In the genomic region with DNA sequence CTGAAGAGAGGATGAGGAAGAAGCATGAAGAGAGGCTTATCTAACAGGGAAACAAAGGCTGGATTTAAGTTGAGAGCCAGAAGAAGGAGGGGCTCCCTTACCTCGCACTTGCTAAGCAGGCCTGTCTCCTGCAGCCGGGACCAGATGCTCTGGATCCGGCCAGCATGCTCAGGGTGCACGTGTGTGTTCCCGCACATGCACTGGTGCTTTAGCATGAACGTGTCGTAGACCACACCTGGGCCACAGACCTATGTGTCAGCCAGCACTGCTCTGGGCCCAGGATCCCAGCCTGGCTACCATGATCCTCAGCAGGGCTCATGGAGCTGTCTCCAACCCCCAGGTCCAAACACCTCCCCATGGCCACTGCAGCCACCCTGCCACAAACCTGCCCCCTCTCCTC, we compare ENCODE assay signal across 17 cellular contexts. TPM values are rescaled to one million over a fixed set of nuclear protein-coding genes. Genes with fewer than 3 reads are reported as not detected.
DNase-seq lines count a peak whose midpoint lies in the region; ATAC-seq, FAIRE-seq and TF ChIP-seq lines count a peak whose summit lies in the region.
"Had no signal": no experiment of that assay in that cellular context is flagged by ENCODE, and none has a peak within 500 bp of the region (broad histone marks: within the 10 kb centered on the region; RNA-seq: fewer than 3 reads in every experiment).

No MANE protein-coding gene starts in this region.

- peaks cover 21% of the 10 kb centered on the region for H3K4me1 ChIP-seq in IMR-90 (ENCODE audit: control insufficient read depth, insufficient read depth, low read length)
- H3K4me1 ChIP-seq in small intestine (ENCODE audit: control insufficient read depth in 2 of 2, insufficient read depth in 1 of 2, low read depth in 1 of 2, low read length in 1 of 2): no peaks in the 10 kb centered on the region

- no peak overlapping the region for H2BK15ac ChIP-seq in IMR-90 (ENCODE audit: low read depth, low read length)

- no peak for FAIRE-seq in small intestine (lab: Jason Lieb, UNC)
- FAIRE-seq: GM12878 had no signal

- no peak overlapping the region for H3K9ac ChIP-seq in IMR-90 (ENCODE audit: low read depth, low read length)

- H3K4me1 Mint-ChIP-seq in progenitor cell of endocrine pancreas (ENCODE audit: low read depth): peaks cover 3% of the 10 kb centered on the region

- H3K4me3 ChIP-seq in IMR-90 (ENCODE audit: insufficient read depth, low read depth, low read length) (no peak overlapping the region), small intestine (ENCODE audit: low read depth in 1 of 2, low read length in 2 of 2) (no peak overlapping the region)
- H3K4me3 ChIP-seq: GM12878, SJSA1 had no signal

- no peak overlapping the region for H3K4me3 Mint-ChIP-seq in progenitor cell of endocrine pancreas (ENCODE audit: low read depth)
- H3K4me3 Mint-ChIP-seq: CD8-positive, alpha-beta memory T cell had no signal

- H2AK9ac ChIP-seq in IMR-90 (replicated peaks; ENCODE audit: low read depth, low read length, poor library complexity): no peak overlapping the region

- WGBS in IMR-90 (ENCODE audit: extremely low coverage in 2 of 2, insufficient read length in 1 of 2), 2 experiments: 95% methylated on average over 7 of the region's 7 CpGs; no CpG with 5 or more reads in 1 of the 2 experiments
- 89 to 90% (median 89%) methylated on average over 7 of the region's 7 CpGs for WGBS in small intestine, 3 donors

- dilution Hi-C loops in IMR-90 (cut with HindIII; ENCODE audit: low sequenced_read_pairs, unreplicated experiment): no loop called here

- H3K27me3 ChIP-seq in IMR-90 (ENCODE audit: control insufficient read depth, insufficient read depth, low read length): no peaks in the 10 kb centered on the region
- H3K27me3 ChIP-seq in small intestine (ENCODE audit: control insufficient read depth in 2 of 2, insufficient read depth in 2 of 2, low read length in 2 of 2): no peaks in the 10 kb centered on the region
- H3K27me3 ChIP-seq: SJSA1 had no signal

- H2BK20ac ChIP-seq in IMR-90 (ENCODE audit: low read depth, low read length): no peak overlapping the region

- no peak overlapping the region for H3K4me2 ChIP-seq in IMR-90 (ENCODE audit: low read depth, low read length)

- H3K9me3 Mint-ChIP-seq in progenitor cell of endocrine pancreas (ENCODE audit: low read depth): no peaks in the 10 kb centered on the region
- H3K9me3 Mint-ChIP-seq: CD8-positive, alpha-beta memory T cell had no signal

- peaks cover 41% of the 10 kb centered on the region for H3K36me3 ChIP-seq in IMR-90 (ENCODE audit: control insufficient read depth, insufficient read depth, low read length)
- peaks cover 3% of the 10 kb centered on the region in 2 donors for H3K36me3 ChIP-seq in small intestine (ENCODE audit: control insufficient read depth in 2 of 2, insufficient read depth in 2 of 2, low read length in 2 of 2)

- no peak overlapping the region; the same call in 1 of the 2 replicates for H3K27ac ChIP-seq in IMR-90 (ENCODE audit: insufficient read depth, low read length)
- H3K27ac ChIP-seq in VCaP: 0 out of 2 replicates have a peak overlapping the region, but pooled peaks have one; percentile 5
- no peak overlapping the region for H3K27ac ChIP-seq in small intestine (ENCODE audit: low read depth in 1 of 2, low read length in 1 of 2)
- H3K27ac ChIP-seq: SJSA1 had no signal

- H4K8ac ChIP-seq in IMR-90 (ENCODE audit: low read depth in 2 of 2, low read length in 2 of 2): 0 out of 4 replicates have a peak overlapping the region, but pooled peaks of 1 of the 2 experiments have one; percentile 1

- no peak overlapping the region for H3K23ac ChIP-seq in IMR-90 (ENCODE audit: low read depth, low read length)

- DNase-seq in IMR-90 (no peak), islet precursor cell (peak; percentile 56), progenitor cell of endocrine pancreas (ENCODE audit: low spot score, unreplicated experiment) (no peak), omental fat pad (ENCODE audit: low spot score) (no peak), small intestine (no peak)
- DNase-seq: C1 segment of cervical spinal cord; CD8-positive, alpha-beta memory T cell; KG1; MV-4-11; NCI-H1417 treated with DMSO at 0.1 percent for 48 hours; NCI-H187 treated with DMSO at 0.1 percent for 48 hours; NCI-H524 treated with DMSO at 0.1 percent for 48 hours had no signal

- no peak for TF ChIP-seq POLR2A in IMR-90 (IDR thresholded peaks at IDR 0.05; ENCODE audit: low read depth, low read length)

- peaks cover 19 to 81% of the 10 kb centered on the region in 2 experiments for H3K79me1 ChIP-seq in IMR-90 (ENCODE audit: low read depth in 1 of 2, low read length in 2 of 2)

- POLR2A ChIA-PET in IMR-90 (lab: Charles Lee; ENCODE audit: unreplicated experiment): no interaction called here

- no peak for ATAC-seq in IMR-90 (ENCODE audit: low read depth)
- ATAC-seq in GM18867 (IDR thresholded peaks at IDR 0.05; ENCODE audit: unreplicated experiment): no peak
- ATAC-seq in omental fat pad (ENCODE audit: low FRiP score): no peak
- ATAC-seq: PC-3 had no signal

- no TSS peak for BruUV-seq in IMR-90 (replicated peaks; lab: Mats Ljungman, UMichigan)

- H2BK120ac ChIP-seq in IMR-90 (ENCODE audit: low read depth, low read length): no peak overlapping the region

- H4K91ac ChIP-seq in IMR-90 (ENCODE audit: insufficient read depth, low read depth, low read length): peak overlapping the region; percentile 26; the same call in 1 of the 2 replicates

- peak overlapping the region; percentile 5; the same call in 1 of the 2 replicates for H2AK5ac ChIP-seq in IMR-90 (ENCODE audit: low read depth, low read length)

- peaks cover 10% of the 10 kb centered on the region; the same call in 1 of the 2 replicates for H4K20me1 ChIP-seq in IMR-90 (ENCODE audit: insufficient read depth, low read length)

- in situ Hi-C loops in IMR-90 (cut with MboI; ENCODE audit: low sequenced_read_pairs): no loop called here

- no peak overlapping the region for H3K4ac ChIP-seq in IMR-90 (ENCODE audit: low read depth, low read length)

- H3K56ac ChIP-seq in IMR-90 (ENCODE audit: extremely low read depth, insufficient read depth, low read length): no peak overlapping the region

- intact Hi-C loops in IMR-90 (cut with micrococcal nuclease): no loop called here

- H3K18ac ChIP-seq in IMR-90 (ENCODE audit: low read depth, low read length): no peak overlapping the region

- H3K27ac Mint-ChIP-seq in progenitor cell of endocrine pancreas: peak overlapping the region; percentile 69

- H3K9me3 ChIP-seq in IMR-90 (ENCODE audit: control insufficient read depth, insufficient read depth, low read length) (no peaks in the 10 kb centered on the region), small intestine (ENCODE audit: control insufficient read depth, low read depth) (no peaks in the 10 kb centered on the region)
- H3K9me3 ChIP-seq: SJSA1 had no signal

- CTCF ChIA-PET in IMR-90 (lab: Yijun Ruan, JAX): no interaction called here

- H4K5ac ChIP-seq in IMR-90 (ENCODE audit: low read depth, low read length): 0 out of 2 replicates have a peak overlapping the region, but pooled peaks have one; percentile 5

- H2BK5ac ChIP-seq in IMR-90 (ENCODE audit: low read depth, low read length, poor library complexity, severe bottlenecking): peak overlapping the region; percentile 3

- TF ChIP-seq RAD21 in IMR-90 (IDR thresholded peaks at IDR 0.05; ENCODE audit: low read length): no peak

- peaks cover 17% of the 10 kb centered on the region for H3K9me1 ChIP-seq in IMR-90 (ENCODE audit: insufficient read depth, low read length)

- TF ChIP-seq CTCF in IMR-90 (conservative IDR thresholded peaks at IDR 0.05; ENCODE audit: low read depth, low read length): no peak
- no peak for TF ChIP-seq CTCF in VCaP (conservative IDR thresholded peaks at IDR 0.05)
- no peak for TF ChIP-seq CTCF in progenitor cell of endocrine pancreas (IDR thresholded peaks at IDR 0.05; ENCODE audit: unreplicated experiment)
- no peak for TF ChIP-seq CTCF in omental fat pad (IDR thresholded peaks at IDR 0.05)

- no peak overlapping the region for H3K14ac ChIP-seq in IMR-90 (replicated peaks; ENCODE audit: low read depth, low read length)

- no peaks in the 10 kb centered on the region for H3K27me3 Mint-ChIP-seq in progenitor cell of endocrine pancreas

- H2AFZ ChIP-seq in IMR-90 (replicated peaks; ENCODE audit: low read length, poor library complexity): no peak overlapping the region

- H3K36me3 Mint-ChIP-seq in progenitor cell of endocrine pancreas (ENCODE audit: insufficient read depth): peaks cover 9% of the 10 kb centered on the region

TF ChIP-seq in IMR-90, 13 proteins besides CTCF, POLR2A, EP300 and RAD21 (continues in another document):
- TF ChIP-seq RCOR1 (IDR thresholded peaks at IDR 0.05; ENCODE audit: insufficient replicate concordance, low read length): no peak
- TF ChIP-seq CEBPB (IDR thresholded peaks at IDR 0.05; ENCODE audit: low read depth, low read length): no peak
- TF ChIP-seq BHLHE40 (IDR thresholded peaks at IDR 0.05; ENCODE audit: low read depth, low read length): no peak

RNA-seq across cellular contexts. Expression of gene G6PC3, which starts 14.4 kb away (rescaled TPM):
- 19.4 and 20.4 TPM in 2 replicates for total RNA-seq in IMR-90 (2012; rRNA removed)
- polyA plus RNA-seq in IMR-90 (2012; rRNA removed): 107 and 127 TPM in 2 replicates
- polyA plus RNA-seq in IMR-90 (2012; cell fraction: cytosol; rRNA removed): 87.5 and 210 TPM in 2 replicates
- polyA plus RNA-seq in IMR-90 (2012; cell fraction: nucleus; rRNA removed; ENCODE audit: low replicate concordance): 49.2 and 86.8 TPM in 2 replicates
- 57.3 and 58.7 TPM in 2 replicates for total RNA-seq in progenitor cell of endocrine pancreas
- total RNA-seq in omental fat pad: 10 to 100 TPM; 30.1 to 58.3 (median 39.0) TPM
- 10 to 100 TPM; 17.6 to 69.2 (median 23.0) TPM for polyA plus RNA-seq in small intestine

RNA-seq across cellular contexts. Expression of gene LSM12, which starts 18.4 kb away (rescaled TPM):
- total RNA-seq in IMR-90 (2012; rRNA removed) (41.0 and 50.3 TPM in 2 replicates), progenitor cell of endocrine pancreas (54.1 and 55.4 TPM in 2 replicates), omental fat pad (10 to 100 TPM; 24.6 to 52.9 (median 47.4) TPM)
- polyA plus RNA-seq in IMR-90 (2012; rRNA removed) (37.6 and 38.0 TPM in 2 replicates), small intestine (10 to 100 TPM; 24.8 to 36.4 (median 26.5) TPM)
- polyA plus RNA-seq in IMR-90 (2012; cell fraction: cytosol; rRNA removed): 20.3 and 21.4 TPM in 2 replicates
- 8.8 and 29.9 TPM in 2 replicates for polyA plus RNA-seq in IMR-90 (2012; cell fraction: nucleus; rRNA removed; ENCODE audit: low replicate concordance)

RNA-seq across cellular contexts. Expression of gene HDAC5, which starts 38.5 kb away (rescaled TPM):
- 61.3 and 71.4 TPM in 2 replicates for total RNA-seq in IMR-90 (2012; rRNA removed)
- polyA plus RNA-seq in IMR-90 (2012; rRNA removed): 47.0 and 50.0 TPM in 2 replicates
- 21.2 and 58.0 TPM in 2 replicates for polyA plus RNA-seq in IMR-90 (2012; cell fraction: cytosol; rRNA removed)
- polyA plus RNA-seq in IMR-90 (2012; cell fraction: nucleus; rRNA removed; ENCODE audit: low replicate concordance): 87.7 and 169 TPM in 2 replicates
- total RNA-seq in progenitor cell of endocrine pancreas: 39.0 and 41.3 TPM in 2 replicates
- total RNA-seq in omental fat pad: 10 to 100 TPM; 52.5 to 91.9 (median 62.4) TPM
- 10 to 100 TPM; 10.1 to 18.7 (median 15.9) TPM for polyA plus RNA-seq in small intestine

RNA-seq across cellular contexts. Expression of gene HROB, which starts 56.8 kb away (rescaled TPM):
- 2.8 and 3.2 TPM in 2 replicates for total RNA-seq in IMR-90 (2012; rRNA removed)
- polyA plus RNA-seq in IMR-90 (2012; rRNA removed): 4.0 and 4.4 TPM in 2 replicates
- polyA plus RNA-seq in IMR-90 (2012; cell fraction: cytosol; rRNA removed): 1.8 TPM in 2 replicates
- polyA plus RNA-seq in IMR-90 (2012; cell fraction: nucleus; rRNA removed; ENCODE audit: low replicate concordance): 6.9 and 8.0 TPM in 2 replicates
- 10.1 and 12.8 TPM in 2 replicates for total RNA-seq in progenitor cell of endocrine pancreas
- 1 to 10 TPM; 1.0 to 5.2 (median 1.5) TPM for total RNA-seq in omental fat pad
- polyA plus RNA-seq in small intestine: 1 to 10 TPM in 2 of 3 donors, not detected in 1; 1.4 to 2.3 TPM
- polyA plus RNA-seq: CD8-positive, alpha-beta memory T cell had no signal
